In the genomic region with DNA sequence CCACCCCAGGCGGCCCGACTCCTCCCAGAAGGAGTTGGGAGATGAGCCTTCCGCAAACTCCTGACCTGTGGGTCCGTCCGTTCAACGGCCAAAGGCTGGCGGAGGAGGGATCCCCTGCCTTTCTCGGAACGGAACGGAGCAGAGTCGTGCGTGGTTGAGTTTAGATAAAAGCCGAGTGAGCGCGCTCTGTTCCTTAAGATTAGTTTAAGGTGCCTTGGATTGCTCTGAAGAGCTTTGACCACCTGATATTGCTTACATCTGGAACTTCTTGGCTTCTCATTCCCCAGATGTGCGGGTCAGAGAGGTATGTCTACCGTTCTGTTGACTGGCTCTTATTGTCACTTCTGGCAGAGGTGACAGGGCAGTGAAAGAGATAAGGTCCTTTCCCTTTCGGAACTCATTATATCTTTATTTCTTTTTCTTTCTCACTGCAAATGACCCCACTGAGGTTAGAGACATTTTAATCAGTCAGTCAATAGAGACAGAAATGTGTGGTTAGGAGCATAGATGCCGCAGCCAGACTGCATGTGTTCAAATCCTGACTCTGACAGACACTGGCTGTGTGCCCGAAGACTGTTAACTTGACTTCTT, we compare ENCODE assay signal across 1 cellular context.
TF ChIP-seq lines count a peak whose summit lies in the region.

A gene with protein sequence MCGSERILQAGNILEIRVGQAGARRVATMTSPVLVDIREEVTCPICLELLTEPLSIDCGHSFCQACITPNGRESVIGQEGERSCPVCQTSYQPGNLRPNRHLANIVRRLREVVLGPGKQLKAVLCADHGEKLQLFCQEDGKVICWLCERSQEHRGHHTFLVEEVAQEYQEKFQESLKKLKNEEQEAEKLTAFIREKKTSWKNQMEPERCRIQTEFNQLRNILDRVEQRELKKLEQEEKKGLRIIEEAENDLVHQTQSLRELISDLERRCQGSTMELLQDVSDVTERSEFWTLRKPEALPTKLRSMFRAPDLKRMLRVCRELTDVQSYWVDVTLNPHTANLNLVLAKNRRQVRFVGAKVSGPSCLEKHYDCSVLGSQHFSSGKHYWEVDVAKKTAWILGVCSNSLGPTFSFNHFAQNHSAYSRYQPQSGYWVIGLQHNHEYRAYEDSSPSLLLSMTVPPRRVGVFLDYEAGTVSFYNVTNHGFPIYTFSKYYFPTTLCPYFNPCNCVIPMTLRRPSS (plus strand): TSS at position 27 of the 591 bp plus-strand sequence. CDS start 261 bp downstream, at position 288.

TF ChIP-seq in endothelial cell of umbilical vein, 7 proteins besides CTCF, POLR2A, EP300 and RAD21 (continued from another document):
- TF ChIP-seq GATA2 (IDR thresholded peaks at IDR 0.05; ENCODE audit: insufficient read depth, insufficient read length, low read depth, low read length), result no peak
- TF ChIP-seq, protein P1, sequence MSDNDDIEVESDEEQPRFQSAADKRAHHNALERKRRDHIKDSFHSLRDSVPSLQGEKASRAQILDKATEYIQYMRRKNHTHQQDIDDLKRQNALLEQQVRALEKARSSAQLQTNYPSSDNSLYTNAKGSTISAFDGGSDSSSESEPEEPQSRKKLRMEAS (IDR thresholded peaks at IDR 0.05; ENCODE audit: insufficient read depth, insufficient read length), result no peak
TF ChIP-seq in endothelial cell of umbilical vein: peak in this region for 0.
